Comparison of ENCODE assay signal across 17 cellular contexts in the genomic region with DNA sequence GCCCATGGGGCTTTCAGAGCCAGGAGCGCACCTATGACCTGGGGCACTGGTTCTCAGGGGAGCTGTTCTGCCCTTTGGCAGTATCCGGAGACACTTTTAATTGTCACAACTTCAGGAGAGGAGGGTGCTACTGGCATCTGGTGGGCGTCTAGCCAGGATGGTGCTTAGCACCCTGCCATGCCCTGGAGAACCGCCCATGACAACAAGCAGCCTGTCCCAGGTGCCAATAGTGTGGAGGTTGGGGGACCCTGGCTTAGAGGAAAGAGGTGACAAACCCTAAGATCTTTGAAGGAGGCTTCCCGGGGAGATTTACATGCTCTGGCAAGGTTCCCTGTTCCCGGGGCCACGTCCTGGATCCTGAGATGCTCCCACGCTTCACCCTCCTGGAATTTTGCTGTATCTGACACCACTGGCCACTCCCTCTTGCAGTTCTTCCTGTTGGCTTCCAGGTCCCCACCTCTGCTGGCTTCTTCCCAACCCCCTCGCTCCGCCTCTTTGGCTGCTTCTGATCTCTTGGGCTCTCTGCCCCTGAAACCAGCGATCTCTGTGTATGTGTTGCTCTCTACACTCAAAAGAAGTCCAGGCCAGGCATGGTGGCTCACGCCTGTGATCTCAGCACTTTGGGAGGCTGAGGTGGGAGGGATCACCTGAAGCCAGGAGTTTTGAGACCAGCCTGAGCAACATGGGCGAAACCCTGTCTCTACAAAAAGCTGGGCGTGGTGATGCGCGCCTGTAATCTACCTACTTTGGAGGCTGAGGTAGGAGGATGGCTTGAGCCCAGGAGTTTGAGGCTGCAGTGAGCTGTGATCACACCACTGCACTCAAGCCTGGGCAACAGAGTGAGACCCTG. TPM values are rescaled to one million over a fixed set of nuclear protein-coding genes. Genes with fewer than 3 reads are reported as not detected.
DNase-seq lines count a peak whose midpoint lies in the region; ATAC-seq, FAIRE-seq and TF ChIP-seq lines count a peak whose summit lies in the region.
"Had no signal": no experiment of that assay in that cellular context is flagged by ENCODE, and none has a peak within 500 bp of the region (broad histone marks: within the 10 kb centered on the region; RNA-seq: fewer than 3 reads in every experiment).

No MANE protein-coding gene starts in this region.

- H3K9me3 ChIP-seq in pancreas = no peaks in the 10 kb centered on the region

- no peaks in the 10 kb centered on the region for H3K27me3 ChIP-seq in pancreas
- H3K27me3 ChIP-seq: neural progenitor cell had no signal

- intact Hi-C loops in pancreas (cut with DNase I) = no loop called here

- peak; percentile 86 to 97 (median 90) for ATAC-seq in pancreas
- ATAC-seq in GM21529 (IDR thresholded peaks at IDR 0.05; ENCODE audit: unreplicated experiment) = no peak
- no peak for ATAC-seq in GM19351 (IDR thresholded peaks at IDR 0.05; ENCODE audit: unreplicated experiment)
- ATAC-seq in HG02642 (IDR thresholded peaks at IDR 0.05; ENCODE audit: poor library complexity, unreplicated experiment) = no peak

- TF ChIP-seq CTCF in fibroblast of villous mesenchyme (IDR thresholded peaks at IDR 0.05; ENCODE audit: insufficient read depth, low read depth, low read length) (no peak), pancreas (IDR thresholded peaks at IDR 0.05) (no peak)

- H3K36me3 ChIP-seq in pancreas = no peaks in the 10 kb centered on the region
- H3K36me3 ChIP-seq: neural progenitor cell had no signal

- peak; percentile 11 for DNase-seq in ELR (ENCODE audit: low read depth)
- peak; percentile 32 for DNase-seq in SK-MEL-5 (ENCODE audit: low read depth, low spot score)
- DNase-seq in fibroblast of villous mesenchyme (ENCODE audit: low read depth) = peak; percentile 8
- peak; percentile 76 to 90 (median 84) for DNase-seq in pancreas
- DNase-seq in NCI-H1694 (lab: John Stamatoyannopoulos, UW) = no peak
- DNase-seq: activated naive CD4-positive, alpha-beta T cell; foreskin melanocyte; stimulated activated CD4-positive, alpha-beta T cell treated with anti-CD3 and anti-CD28 coated beads, Interleukin-12 subunit alpha, Interleukin-12 subunit beta, amount 100 ng/mL, for 4 hours had no signal

- no peak for FAIRE-seq in pancreas (lab: Jason Lieb, UNC)
- FAIRE-seq: colon, G401.6 had no signal

- H3K4me3 ChIP-seq in fibroblast of villous mesenchyme (ENCODE audit: low read depth, low read length) = no peak overlapping the region
- H3K4me3 ChIP-seq in pancreas = no peak overlapping the region
- H3K4me3 ChIP-seq: neural progenitor cell, PC-9 had no signal

- in situ Hi-C loops in SK-MEL-5 (cut with HindIII; ENCODE audit: low pct_unique_long_range_greater_than_20kb, low sequenced_read_pairs) = no loop called here

- WGBS in pancreas, 2 donors = 52 to 54% methylated on average over 16 of the region's 16 CpGs

- no peaks in the 10 kb centered on the region for H3K4me1 ChIP-seq in pancreas
- H3K4me1 ChIP-seq: neural progenitor cell had no signal

- no peak overlapping the region for H3K27ac ChIP-seq in pancreas
- H3K27ac ChIP-seq: KMS-11, neural progenitor cell, PC-9 had no signal

RNA-seq across cellular contexts. Expression of gene FADS3, which starts 31.1 kb away (rescaled TPM):
- 26.6 and 28.6 TPM in 2 replicates for total RNA-seq in SK-MEL-5 (2014; rRNA removed; shearing (Covaris generic))
- 24.2 and 30.0 TPM in 2 replicates for polyA plus RNA-seq in SK-MEL-5 (2015; cell fraction: cytosol; rRNA removed)
- polyA plus RNA-seq in SK-MEL-5 (2015; cell fraction: nucleus; rRNA removed) = 256 and 262 TPM in 2 replicates
- total RNA-seq in fibroblast of villous mesenchyme = 94.7 and 126 TPM in 2 replicates
- total RNA-seq in pancreas = 10 to 100 TPM; 11.2 to 26.6 (median 16.7) TPM
- 10 to 100 TPM; 35.2 to 42.7 TPM for polyA plus RNA-seq in pancreas

RNA-seq across cellular contexts. Expression of gene FADS2, which starts 32.2 kb away (rescaled TPM):
- total RNA-seq in SK-MEL-5 (2014; rRNA removed; shearing (Covaris generic)) = 0.45 and 0.56 TPM in 2 replicates
- 2.2 and 3.9 TPM in 2 replicates for polyA plus RNA-seq in SK-MEL-5 (2015; cell fraction: cytosol; rRNA removed)
- 0.44 and 1.0 TPM in 2 replicates for polyA plus RNA-seq in SK-MEL-5 (2015; cell fraction: nucleus; rRNA removed)
- 713 and 741 TPM in 2 replicates for total RNA-seq in fibroblast of villous mesenchyme
- total RNA-seq in pancreas = 10 to 100 TPM in 2 of 6 donors, 1 to 10 TPM in 4; 1.7 to 20.5 (median 5.5) TPM
- polyA plus RNA-seq in pancreas = 10 to 100 TPM in 1 of 2 donors, 1 to 10 TPM in 1; 8.4 to 21.3 TPM

RNA-seq across cellular contexts. Expression of gene FADS1, which starts 43.5 kb away (rescaled TPM):
- total RNA-seq in SK-MEL-5 (2014; rRNA removed; shearing (Covaris generic)) = 39.4 and 45.9 TPM in 2 replicates
- 35.2 and 36.9 TPM in 2 replicates for polyA plus RNA-seq in SK-MEL-5 (2015; cell fraction: cytosol; rRNA removed)
- 14.8 and 23.8 TPM in 2 replicates for polyA plus RNA-seq in SK-MEL-5 (2015; cell fraction: nucleus; rRNA removed)
- total RNA-seq in fibroblast of villous mesenchyme (190 and 244 TPM in 2 replicates), pancreas (10 to 100 TPM in 1 of 6 donors, 1 to 10 TPM in 5; 2.3 to 15.1 (median 5.7) TPM)
- 1 to 10 TPM; 4.2 to 5.5 TPM for polyA plus RNA-seq in pancreas

RNA-seq across cellular contexts. Expression of gene RAB3IL1, which starts 57.1 kb away (rescaled TPM):
- total RNA-seq in SK-MEL-5 (2014; rRNA removed; shearing (Covaris generic)) = 6.1 and 6.8 TPM in 2 replicates
- polyA plus RNA-seq in SK-MEL-5 (2015; cell fraction: cytosol; rRNA removed) = 20.9 and 24.4 TPM in 2 replicates
- 6.1 and 14.8 TPM in 2 replicates for polyA plus RNA-seq in SK-MEL-5 (2015; cell fraction: nucleus; rRNA removed)
- total RNA-seq in fibroblast of villous mesenchyme (6.9 and 10.6 TPM in 2 replicates), pancreas (1 to 10 TPM; 1.9 to 5.6 (median 2.6) TPM)
- polyA plus RNA-seq in pancreas = 1 to 10 TPM; 3.4 to 4.2 TPM
- total RNA-seq: B cell had no signal

Comparison
In these comparisons a context has a peak if more than half of its experiments do, and no peak if none do; other contexts are left out.
1. ATAC-seq: peak in pancreas (4 of 4); none in GM21529 (single experiment), GM19351 (single experiment) and HG02642 (single experiment).
2. RNA of gene FADS2, which starts 32.2 kb away (total RNA-seq): 713 to 741 TPM in fibroblast of villous mesenchyme; 1.7 to 20.5 TPM in pancreas and 0.45 to 0.56 TPM in SK-MEL-5; every median in the first group is over 10 times any median in the second.